Comparison of ENCODE assay signal across 1 cellular context in genomic region chr12:52539821-52540173, GRCh38.
A peak's percentile ranks its signal among the peaks of the same experiment; 100 is the strongest.
TF ChIP-seq lines count a peak whose summit lies in the region.

No MANE protein-coding gene starts in this region.

TF ChIP-seq in HEK293, 187 proteins besides CTCF, POLR2A, EP300 and RAD21 (continued from another document):
- TF ChIP-seq ZBTB11 (tag by site-specific recombination; conservative IDR thresholded peaks at IDR 0.05; ENCODE audit: low read depth) (no peak), ZNF529 (tag by site-specific recombination; IDR thresholded peaks at IDR 0.05; ENCODE audit: insufficient replicate concordance) (no peak), ZNF366 (tag by site-specific recombination; conservative IDR thresholded peaks at IDR 0.05) (no peak), ZFHX2 (tag by site-specific recombination; conservative IDR thresholded peaks at IDR 0.05) (peak; percentile 76), ZNF677 (tag by site-specific recombination; IDR thresholded peaks at IDR 0.05) (no peak), ZNF645 (tag by site-specific recombination; IDR thresholded peaks at IDR 0.05) (no peak), KLF17 (tag by site-specific recombination; IDR thresholded peaks at IDR 0.05) (peak; percentile 52), PRDM10 (tag by site-specific recombination; IDR thresholded peaks at IDR 0.05) (peak; percentile 62), ZNF324 (tag by site-specific recombination; IDR thresholded peaks at IDR 0.05) (no peak), ZNF146 (tag by site-specific recombination; IDR thresholded peaks at IDR 0.05) (no peak), TCF7L2 (IDR thresholded peaks at IDR 0.05; ENCODE audit: borderline replicate concordance, low read depth, low read length) (no peak), IKZF3 (tag by site-specific recombination; IDR thresholded peaks at IDR 0.05) (no peak), ZNF660 (tag by site-specific recombination; IDR thresholded peaks at IDR 0.05) (no peak), ZNF530 (tag by site-specific recombination; IDR thresholded peaks at IDR 0.05; ENCODE audit: low read depth) (no peak)
TF ChIP-seq in HEK293: peak in this region for 8.
